In the genomic region with DNA sequence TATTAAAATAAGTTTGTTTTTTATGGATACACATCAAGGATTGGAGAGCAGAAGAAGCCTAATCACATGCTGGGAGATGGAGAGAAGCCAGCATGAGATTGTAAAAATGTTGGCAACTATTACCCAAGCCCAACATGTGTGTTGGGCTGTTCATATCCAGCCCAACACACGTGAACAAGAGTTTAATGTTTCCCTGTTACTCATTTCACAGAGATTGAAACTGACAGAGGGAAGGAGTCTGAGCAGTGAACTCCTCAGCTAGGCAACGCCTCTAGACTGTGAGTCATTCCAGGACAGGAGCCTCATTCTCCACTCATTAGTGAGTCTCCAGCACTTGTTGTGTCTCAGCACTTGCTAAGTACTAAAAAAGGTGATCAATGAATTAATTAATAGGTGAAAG, we compare ENCODE assay signal across 8 cellular contexts. TPM values are rescaled to one million over a fixed set of nuclear protein-coding genes. Genes with fewer than 3 reads are reported as not detected.
DNase-seq lines count a peak whose midpoint lies in the region; ATAC-seq and TF ChIP-seq lines count a peak whose summit lies in the region.

No MANE protein-coding gene starts in this region.

- H3K79me2 ChIP-seq in mammary epithelial cell (ENCODE audit: insufficient read depth, low read length): no peaks in the 10 kb centered on the region

- in situ Hi-C loops in mammary epithelial cell (cut with MboI; ENCODE audit: low sequenced_read_pairs in 2 of 2): loop anchor here (25.0 kb wide), 2 partner anchors 262 to 762 kb away; no protein-coding TSS in a partner anchor

- dilution Hi-C loops in mammary epithelial cell (cut with HindIII; ENCODE audit: low sequenced_read_pairs): loop anchor here (25.0 kb wide), 1 partner anchor 762 kb away; no protein-coding TSS in a partner anchor

- no peak overlapping the region for H3K4me3 Mint-ChIP-seq in CD14-positive monocyte
- H3K4me3 Mint-ChIP-seq in WTC11: no peak overlapping the region

- no TSS peak for BruUV-seq in mammary epithelial cell (replicated peaks; lab: Mats Ljungman, UMichigan)

- 0% methylated on average over 2 of the region's 2 CpGs for WGBS in mammary epithelial cell (ENCODE audit: low coverage, missing lambda C conversion rate)

- POLR2A ChIA-PET in WTC11 (lab: Charles Lee): no interaction called here

- H4K20me1 ChIP-seq in mammary epithelial cell (ENCODE audit: insufficient read depth, low read length): no peaks in the 10 kb centered on the region

- peaks cover 15% of the 10 kb centered on the region for H3K4me1 ChIP-seq in mammary epithelial cell (ENCODE audit: insufficient read depth, low read length)

- H3K4me1 Mint-ChIP-seq in CD14-positive monocyte: no peaks in the 10 kb centered on the region
- H3K4me1 Mint-ChIP-seq in WTC11: peaks cover 25% of the 10 kb centered on the region

- no peaks in the 10 kb centered on the region for H3K9me3 ChIP-seq in mammary epithelial cell (replicated peaks; ENCODE audit: insufficient read depth, low read length)

- peak overlapping the region in 1 of 7 donors; percentile 26 for H3K27ac Mint-ChIP-seq in CD14-positive monocyte
- H3K27ac Mint-ChIP-seq in WTC11: no peak overlapping the region

- intact Hi-C loops in mammary epithelial cell (cut with micrococcal nuclease) (no loop called here), CD14-positive monocyte (cut with micrococcal nuclease) (no loop called here)

- no peak overlapping the region for H3K4me3 ChIP-seq in mammary epithelial cell (replicated peaks in 1 of 3; ENCODE audit: insufficient read depth in 1 of 3, low read depth in 2 of 3, low read length in 3 of 3)

- no peaks in the 10 kb centered on the region for H3K27me3 ChIP-seq in mammary epithelial cell (ENCODE audit: insufficient read depth, low read length)

- DNase-seq in AG08396 (ENCODE audit: low spot score): peak; percentile 22
- DNase-seq in mammary epithelial cell: peak; percentile 93
- DNase-seq in DMS79 (lab: John Stamatoyannopoulos, UW): no peak
- DNase-seq in inferior parietal cortex (ENCODE audit: extremely low spot score): no peak
- no peak for DNase-seq in CD14-positive monocyte (ENCODE audit: low spot score)
- DNase-seq in WTC11 (ENCODE audit: low spot score): no peak

- no peaks in the 10 kb centered on the region for H3K36me3 ChIP-seq in mammary epithelial cell (ENCODE audit: insufficient read depth, low read length)

- H3K36me3 Mint-ChIP-seq in CD14-positive monocyte (no peaks in the 10 kb centered on the region), WTC11 (no peaks in the 10 kb centered on the region)

- peaks cover 0 to 5% (median 0%) of the 10 kb centered on the region in 7 donors for H3K9me3 Mint-ChIP-seq in CD14-positive monocyte
- H3K9me3 Mint-ChIP-seq in WTC11: 0 out of 2 replicates have a peak, but pooled peaks cover 4% of the 10 kb centered on the region

- TF ChIP-seq CTCF in mammary epithelial cell (conservative IDR thresholded peaks at IDR 0.05 in 1 of 2, IDR thresholded peaks at IDR 0.05 in 1 of 2; ENCODE audit: extremely low read depth in 1 of 2, insufficient read depth in 1 of 2, low read depth in 1 of 2, low read length in 2 of 2) (no peak), CD14-positive monocyte (IDR thresholded peaks at IDR 0.05) (no peak), WTC11 (IDR thresholded peaks at IDR 0.05) (no peak)

- H3K27me3 Mint-ChIP-seq in CD14-positive monocyte (ENCODE audit: low read depth in 3 of 3): peaks cover 0 to 2% (median 0%) of the 10 kb centered on the region in 3 donors
- no peaks in the 10 kb centered on the region for H3K27me3 Mint-ChIP-seq in WTC11 (ENCODE audit: low read depth)

- peak overlapping the region; percentile 32 for H3K4me2 ChIP-seq in mammary epithelial cell (ENCODE audit: insufficient read depth, low read depth, low read length)

- CTCF ChIA-PET in mammary epithelial cell (lab: Charles Lee; ENCODE audit: low non-redundant PET): interaction anchor here (0.5 kb wide), 1 partner anchor 243 kb away, joined by 4 read pairs; no protein-coding TSS in a partner anchor
- CTCF ChIA-PET in WTC11 (lab: Charles Lee): no interaction called here

- H3K27ac ChIP-seq in mammary epithelial cell (ENCODE audit: insufficient read depth, low read depth, low read length): no peak overlapping the region

- H2AFZ ChIP-seq in mammary epithelial cell (ENCODE audit: low read depth, low read length): no peak overlapping the region

- peak; percentile 72 for ATAC-seq in GM19328 (IDR thresholded peaks at IDR 0.05; ENCODE audit: unreplicated experiment)
- ATAC-seq in HG03108 (IDR thresholded peaks at IDR 0.05; ENCODE audit: unreplicated experiment): peak; percentile 94
- no peak for ATAC-seq in WTC11

- no peak overlapping the region for H3K9ac ChIP-seq in mammary epithelial cell (ENCODE audit: insufficient read depth, low read length)

TF ChIP-seq in WTC11, 78 proteins besides CTCF, POLR2A, EP300 and RAD21:
- TF ChIP-seq E2F1 (CRISPR knock-in tag; IDR thresholded peaks at IDR 0.05) (no peak), CDX4 (CRISPR knock-in tag; IDR thresholded peaks at IDR 0.05; ENCODE audit: borderline replicate concordance) (no peak), TEAD4 (CRISPR knock-in tag; IDR thresholded peaks at IDR 0.05) (no peak), ZNF671 (CRISPR knock-in tag; IDR thresholded peaks at IDR 0.05) (no peak), KAT7 (CRISPR knock-in tag; IDR thresholded peaks at IDR 0.05; ENCODE audit: borderline replicate concordance) (no peak)
- TF ChIP-seq, protein P1, sequence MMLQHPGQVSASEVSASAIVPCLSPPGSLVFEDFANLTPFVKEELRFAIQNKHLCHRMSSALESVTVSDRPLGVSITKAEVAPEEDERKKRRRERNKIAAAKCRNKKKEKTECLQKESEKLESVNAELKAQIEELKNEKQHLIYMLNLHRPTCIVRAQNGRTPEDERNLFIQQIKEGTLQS (CRISPR knock-in tag; conservative IDR thresholded peaks at IDR 0.05): no peak
- TF ChIP-seq, protein P2, sequence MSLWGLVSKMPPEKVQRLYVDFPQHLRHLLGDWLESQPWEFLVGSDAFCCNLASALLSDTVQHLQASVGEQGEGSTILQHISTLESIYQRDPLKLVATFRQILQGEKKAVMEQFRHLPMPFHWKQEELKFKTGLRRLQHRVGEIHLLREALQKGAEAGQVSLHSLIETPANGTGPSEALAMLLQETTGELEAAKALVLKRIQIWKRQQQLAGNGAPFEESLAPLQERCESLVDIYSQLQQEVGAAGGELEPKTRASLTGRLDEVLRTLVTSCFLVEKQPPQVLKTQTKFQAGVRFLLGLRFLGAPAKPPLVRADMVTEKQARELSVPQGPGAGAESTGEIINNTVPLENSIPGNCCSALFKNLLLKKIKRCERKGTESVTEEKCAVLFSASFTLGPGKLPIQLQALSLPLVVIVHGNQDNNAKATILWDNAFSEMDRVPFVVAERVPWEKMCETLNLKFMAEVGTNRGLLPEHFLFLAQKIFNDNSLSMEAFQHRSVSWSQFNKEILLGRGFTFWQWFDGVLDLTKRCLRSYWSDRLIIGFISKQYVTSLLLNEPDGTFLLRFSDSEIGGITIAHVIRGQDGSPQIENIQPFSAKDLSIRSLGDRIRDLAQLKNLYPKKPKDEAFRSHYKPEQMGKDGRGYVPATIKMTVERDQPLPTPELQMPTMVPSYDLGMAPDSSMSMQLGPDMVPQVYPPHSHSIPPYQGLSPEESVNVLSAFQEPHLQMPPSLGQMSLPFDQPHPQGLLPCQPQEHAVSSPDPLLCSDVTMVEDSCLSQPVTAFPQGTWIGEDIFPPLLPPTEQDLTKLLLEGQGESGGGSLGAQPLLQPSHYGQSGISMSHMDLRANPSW (CRISPR knock-in tag; conservative IDR thresholded peaks at IDR 0.05; ENCODE audit: low read depth): no peak
- TF ChIP-seq, protein P3, sequence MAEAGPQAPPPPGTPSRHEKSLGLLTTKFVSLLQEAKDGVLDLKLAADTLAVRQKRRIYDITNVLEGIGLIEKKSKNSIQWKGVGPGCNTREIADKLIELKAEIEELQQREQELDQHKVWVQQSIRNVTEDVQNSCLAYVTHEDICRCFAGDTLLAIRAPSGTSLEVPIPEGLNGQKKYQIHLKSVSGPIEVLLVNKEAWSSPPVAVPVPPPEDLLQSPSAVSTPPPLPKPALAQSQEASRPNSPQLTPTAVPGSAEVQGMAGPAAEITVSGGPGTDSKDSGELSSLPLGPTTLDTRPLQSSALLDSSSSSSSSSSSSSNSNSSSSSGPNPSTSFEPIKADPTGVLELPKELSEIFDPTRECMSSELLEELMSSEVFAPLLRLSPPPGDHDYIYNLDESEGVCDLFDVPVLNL (CRISPR knock-in tag; IDR thresholded peaks at IDR 0.05; ENCODE audit: borderline replicate concordance, low read depth): no peak

RNA-seq across cellular contexts. Expression of gene CMSS1, which starts 43.2 kb away (rescaled TPM):
- total RNA-seq in mammary epithelial cell (10 to 100 TPM; 20.8 to 55.3 TPM), WTC11 (2021) (57.7 to 70.6 TPM (median 61.7 TPM) in 3 replicates)
- polyA plus RNA-seq in mammary epithelial cell (24.7 TPM), CD14-positive monocyte (1 to 10 TPM; 2.2 to 3.6 TPM)
- polyA minus RNA-seq in mammary epithelial cell: 0.67 TPM

Comparison
In these comparisons a context has a peak if more than half of its experiments do, and no peak if none do; other contexts are left out.
1. DNase-seq: peak in AG08396 (single experiment) and mammary epithelial cell (single experiment); none in DMS79 (single experiment), inferior parietal cortex (single experiment), CD14-positive monocyte (single experiment) and WTC11 (single experiment).